In genomic region chr13:109787135-109787954, GRCh38 we compare ENCODE assay signal across 1 cellular context.
TF ChIP-seq lines count a peak whose summit lies in the region.

No MANE protein-coding gene starts in this region.

TF ChIP-seq in HEK293, 187 proteins besides CTCF, POLR2A, EP300 and RAD21 (continued from another document):
- TF ChIP-seq ZNF26 (tag by site-specific recombination; IDR thresholded peaks at IDR 0.05) (no peak), ZNF335 (tag by site-specific recombination; conservative IDR thresholded peaks at IDR 0.05) (peak; percentile 59), KLF10 (tag by site-specific recombination; IDR thresholded peaks at IDR 0.05) (no peak), REST (tag by site-specific recombination; IDR thresholded peaks at IDR 0.05) (no peak), ZNF792 (tag by site-specific recombination; IDR thresholded peaks at IDR 0.05) (no peak), KLF1 (tag by site-specific recombination; IDR thresholded peaks at IDR 0.05) (no peak), ZNF148 (tag by site-specific recombination; IDR thresholded peaks at IDR 0.05; ENCODE audit: borderline replicate concordance) (no peak), ZBTB6 (tag by site-specific recombination; IDR thresholded peaks at IDR 0.05) (0 out of 2 replicates have a peak, but pooled peaks have one; percentile 19), ZNF501 (tag by site-specific recombination; IDR thresholded peaks at IDR 0.05) (no peak), SP7 (tag by site-specific recombination; IDR thresholded peaks at IDR 0.05) (peak; percentile 47; the same call in 1 of the 2 replicates), ZNF544 (tag by site-specific recombination; IDR thresholded peaks at IDR 0.05) (no peak), ZNF518A (tag by site-specific recombination; conservative IDR thresholded peaks at IDR 0.05; ENCODE audit: low read depth) (no peak), ZNF580 (tag by site-specific recombination; IDR thresholded peaks at IDR 0.05) (no peak), ZNF449 (tag by site-specific recombination; IDR thresholded peaks at IDR 0.05) (peak; percentile 50; the same call in 1 of the 2 replicates), GLI4 (tag by site-specific recombination; IDR thresholded peaks at IDR 0.05) (0 out of 2 replicates have a peak, but pooled peaks have one; percentile 48), ZNF549 (tag by site-specific recombination; IDR thresholded peaks at IDR 0.05) (no peak), REPIN1 (tag by site-specific recombination; IDR thresholded peaks at IDR 0.05; ENCODE audit: low read depth) (no peak), ZNF548 (tag by site-specific recombination; IDR thresholded peaks at IDR 0.05) (no peak), ZNF350 (tag by site-specific recombination; IDR thresholded peaks at IDR 0.05) (no peak), YY1 (tag by site-specific recombination; IDR thresholded peaks at IDR 0.05) (peak; percentile 46; the same call in 1 of the 2 replicates), KLF16 (tag by site-specific recombination; IDR thresholded peaks at IDR 0.05) (no peak)
TF ChIP-seq in HEK293: peak in this region for 26.
